Comparison of ENCODE assay signal across 20 cellular contexts in genomic region chr2:198880986-198881385, GRCh38.
DNase-seq lines count a peak whose midpoint lies in the region; ATAC-seq, FAIRE-seq and TF ChIP-seq lines count a peak whose summit lies in the region.
"Had no signal": no experiment of that assay in that cellular context is flagged by ENCODE, and none has a peak within 500 bp of the region (broad histone marks: within the 10 kb centered on the region; RNA-seq: fewer than 3 reads in every experiment).

No MANE protein-coding gene starts in this region.

- DNase-seq in LHCN-M2 (ENCODE audit: low read depth) (peak; percentile 13), astrocyte of the spinal cord (ENCODE audit: low read depth, low spot score) (peak; percentile 12), frontal cortex (ENCODE audit: low spot score in 2 of 2) (no peak), cortex of kidney (lab: John Stamatoyannopoulos, UW) (no peak)
- no peak for DNase-seq in activated CD4-positive, alpha-beta T cell treated with anti-CD3 and anti-CD28 coated beads for 48 hours
- DNase-seq: 8988T; ACHN; Caco-2; CD4-positive, alpha-beta T cell; GF-D8; GOT3; H7; HFFc6 had no signal

- peak; percentile 47 for FAIRE-seq in A204.1 (lab: Jason Lieb, UNC)
- FAIRE-seq in frontal cortex (lab: Jason Lieb, UNC): peak; percentile 28
- FAIRE-seq: D721Med, GM12891, K562 had no signal

- H3K4me3 ChIP-seq in astrocyte of the spinal cord (ENCODE audit: low read depth, low read length): no peak overlapping the region
- H3K4me3 ChIP-seq: K562 had no signal

- in situ Hi-C loops in astrocyte of the spinal cord (cut with HindIII; ENCODE audit: low sequenced_read_pairs): no loop called here

- no peak for TF ChIP-seq CTCF in astrocyte of the spinal cord (IDR thresholded peaks at IDR 0.05; ENCODE audit: low read depth, low read length)

- ATAC-seq in GM18909 (IDR thresholded peaks at IDR 0.05; ENCODE audit: poor library complexity, unreplicated experiment) (no peak), GM18868 (IDR thresholded peaks at IDR 0.05; ENCODE audit: unreplicated experiment) (no peak)
- ATAC-seq: HCT116, K562 had no signal

Comparison
In these comparisons a context has a peak if more than half of its experiments do, and no peak if none do; other contexts are left out.
1. DNase-seq: peak in LHCN-M2 (single experiment) and astrocyte of the spinal cord (single experiment); none in frontal cortex (0 of 2), activated CD4-positive, alpha-beta T cell treated with anti-CD3 and anti-CD28 coated beads for 48 hours (single experiment) and cortex of kidney (single experiment).